In genomic region chr6:12008366-12009179, GRCh38 we compare ENCODE assay signal across 8 cellular contexts. TPM values are rescaled to one million over a fixed set of nuclear protein-coding genes. Genes with fewer than 3 reads are reported as not detected.
DNase-seq lines count a peak whose midpoint lies in the region; ATAC-seq, FAIRE-seq and TF ChIP-seq lines count a peak whose summit lies in the region.

No MANE protein-coding gene starts in this region.

- FAIRE-seq in kidney (lab: Jason Lieb, UNC) = no peak

- H3K4me3 Mint-ChIP-seq in central memory CD8-positive, alpha-beta T cell = peak overlapping the region; percentile 97

- DNase-seq in NCI-H1436 (lab: John Stamatoyannopoulos, UW) (peak; percentile 49), NCI-H1436 treated with DMSO at 0.1 percent for 48 hours (lab: John Stamatoyannopoulos, UW) (no peak), NCI-H2196 treated with DMSO at 0.1 percent for 48 hours (lab: John Stamatoyannopoulos, UW; ENCODE audit: unreplicated experiment) (peak; percentile 59), kidney (peak; percentile 96)
- peak; percentile 70 to 81 for DNase-seq in central memory CD8-positive, alpha-beta T cell (ENCODE audit: low spot score in 2 of 2)
- DNase-seq in stimulated activated CD4-positive, alpha-beta T cell treated with anti-CD3 and anti-CD28 coated beads, Interleukin-15, amount 100 ng/mL, for 48 hours (ENCODE audit: low read depth in 2 of 2) = peak; percentile 66 to 73

- peaks cover 37% of the 10 kb centered on the region for H3K4me1 Mint-ChIP-seq in central memory CD8-positive, alpha-beta T cell

- ATAC-seq in HG03025 (IDR thresholded peaks at IDR 0.05; ENCODE audit: low FRiP score, unreplicated experiment) = peak; percentile 24
- ATAC-seq in activated CD4-positive, CD25-positive, alpha-beta regulatory T cell treated with anti-CD3 and anti-CD28 coated beads, Interleukin-2, amount 50 U/mL, for 24 hours = peak; percentile 29 to 31
- peak; percentile 42 for ATAC-seq in central memory CD8-positive, alpha-beta T cell (replicated peaks; ENCODE audit: extremely low read depth, poor library complexity, severe bottlenecking)

- peak overlapping the region; percentile 100 for H3K27ac Mint-ChIP-seq in central memory CD8-positive, alpha-beta T cell (ENCODE audit: low read depth)

- H3K27ac ChIP-seq in kidney (ENCODE audit: low read depth in 2 of 2, low read length in 2 of 2) = peak overlapping the region; percentile 97 to 98

- peaks cover 22% of the 10 kb centered on the region for H3K36me3 Mint-ChIP-seq in central memory CD8-positive, alpha-beta T cell (ENCODE audit: insufficient read depth)

- H3K9me3 Mint-ChIP-seq in central memory CD8-positive, alpha-beta T cell = no peaks in the 10 kb centered on the region

- no peaks in the 10 kb centered on the region for H3K36me3 ChIP-seq in kidney (ENCODE audit: control insufficient read depth in 1 of 2, insufficient read depth in 2 of 2, low read length in 2 of 2)

- H3K9ac ChIP-seq in kidney (ENCODE audit: low read length in 2 of 2) = peak overlapping the region; percentile 82 to 88

- peak overlapping the region; percentile 83 to 92 for H3K4me3 ChIP-seq in kidney (ENCODE audit: low read length in 2 of 2)

- no peaks in the 10 kb centered on the region for H3K27me3 Mint-ChIP-seq in central memory CD8-positive, alpha-beta T cell

- intact Hi-C loops in kidney (cut with DNase I) = no loop called here

- no peaks in the 10 kb centered on the region for H3K9me3 ChIP-seq in kidney (ENCODE audit: control insufficient read depth in 1 of 2, low read length in 2 of 2)

- TF ChIP-seq CTCF in kidney (IDR thresholded peaks at IDR 0.05; ENCODE audit: borderline replicate concordance, extremely low read depth, insufficient read depth) = no peak

- H3K4me1 ChIP-seq in kidney (ENCODE audit: control insufficient read depth in 1 of 2, insufficient read depth in 1 of 2, low read depth in 1 of 2, low read length in 2 of 2) = peaks cover 14 to 17% of the 10 kb centered on the region in 2 donors

RNA-seq across cellular contexts. Expression of gene HIVEP1, which starts 3.5 kb away (rescaled TPM):
- total RNA-seq in kidney = 30.4 TPM
- 3.6 TPM for polyA plus RNA-seq in kidney (ENCODE audit: insufficient read depth, low read depth, low replicate concordance)
